8 cellular contexts compared by ENCODE assay signal in the genomic region with DNA sequence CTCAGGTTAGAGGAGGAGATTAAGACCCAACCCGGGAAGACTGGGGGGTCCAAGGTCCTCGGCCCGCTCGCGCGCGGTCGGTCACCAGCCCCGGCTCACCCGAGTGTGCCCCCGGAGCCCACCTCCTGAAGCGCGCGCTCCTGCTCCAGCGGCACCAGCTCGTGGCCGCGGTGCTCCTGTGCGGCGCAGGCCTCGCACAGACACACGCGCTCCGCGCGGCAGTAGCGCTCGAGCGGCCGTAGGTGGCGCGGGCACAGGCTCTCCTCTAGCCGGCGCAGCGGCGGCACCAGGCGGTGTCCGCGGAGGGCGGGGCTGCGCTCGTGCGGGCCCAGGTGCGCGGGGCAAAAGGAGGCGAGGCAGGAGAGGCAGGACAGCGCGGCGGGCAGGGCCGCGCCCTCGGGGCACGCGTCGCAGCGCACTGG. TPM values are rescaled to one million over a fixed set of nuclear protein-coding genes. Genes with fewer than 3 reads are reported as not detected.
DNase-seq lines count a peak whose midpoint lies in the region; ATAC-seq and TF ChIP-seq lines count a peak whose summit lies in the region.

No MANE protein-coding gene starts in this region.

- H3K4me3 Mint-ChIP-seq in natural killer cell treated with Interleukin-12 subunit alpha and Interleukin-12 subunit beta and Interleukin-15 and Interleukin-18, amount 100 ng/mL, for 72 hours = peak overlapping the region; percentile 45

- peaks cover 5 to 14% of the 10 kb centered on the region in 2 donors for H3K27me3 Mint-ChIP-seq in natural killer cell treated with Interleukin-12 subunit alpha and Interleukin-12 subunit beta and Interleukin-15 and Interleukin-18, amount 100 ng/mL, for 72 hours

- no peak overlapping the region for H3K27ac Mint-ChIP-seq in natural killer cell treated with Interleukin-12 subunit alpha and Interleukin-12 subunit beta and Interleukin-15 and Interleukin-18, amount 100 ng/mL, for 72 hours

- H3K27ac ChIP-seq in OCI-LY3 (ENCODE audit: low read length) = peak overlapping the region; percentile 67
- H3K27ac ChIP-seq in temporal lobe (ENCODE audit: low read depth, low read length) = peak overlapping the region; percentile 93

- no peaks in the 10 kb centered on the region for H3K9me3 Mint-ChIP-seq in natural killer cell treated with Interleukin-12 subunit alpha and Interleukin-12 subunit beta and Interleukin-15 and Interleukin-18, amount 100 ng/mL, for 72 hours

- H4K20me1 ChIP-seq in OCI-LY3 (ENCODE audit: insufficient read depth, low read length) = no peaks in the 10 kb centered on the region

- H3K4me2 ChIP-seq in OCI-LY3 (ENCODE audit: low read length) = peak overlapping the region; percentile 88

- H3K79me2 ChIP-seq in OCI-LY3 (ENCODE audit: low read length) = no peaks in the 10 kb centered on the region

- peaks cover 16% of the 10 kb centered on the region for H3K27me3 ChIP-seq in OCI-LY3 (ENCODE audit: low read depth, low read length)

- peaks cover 20% of the 10 kb centered on the region for H3K4me1 ChIP-seq in OCI-LY3 (ENCODE audit: low read length)

- H3K36me3 ChIP-seq in OCI-LY3 (replicated peaks; ENCODE audit: low read depth, low read length) = no peaks in the 10 kb centered on the region

- H3K9ac ChIP-seq in OCI-LY3 (ENCODE audit: low read length) = peak overlapping the region; percentile 87

- H3K9me3 ChIP-seq in OCI-LY3 (ENCODE audit: insufficient read depth, low read length) = no peaks in the 10 kb centered on the region

- ATAC-seq in HG03139 (IDR thresholded peaks at IDR 0.05; ENCODE audit: unreplicated experiment) (peak; percentile 45), HG02938 (IDR thresholded peaks at IDR 0.05; ENCODE audit: unreplicated experiment) (no peak)
- peak; percentile 92 to 94 for ATAC-seq in natural killer cell treated with Interleukin-12 subunit alpha and Interleukin-12 subunit beta and Interleukin-15 and Interleukin-18, amount 100 ng/mL, for 72 hours

- peak overlapping the region; percentile 84 for H2AFZ ChIP-seq in OCI-LY3 (ENCODE audit: low read depth, low read length)

- peak; percentile 33; the same call in 1 of the 2 replicates for TF ChIP-seq CTCF in OCI-LY3 (IDR thresholded peaks at IDR 0.05; ENCODE audit: low read depth, low read length)

- no peaks in the 10 kb centered on the region for H3K36me3 Mint-ChIP-seq in natural killer cell treated with Interleukin-12 subunit alpha and Interleukin-12 subunit beta and Interleukin-15 and Interleukin-18, amount 100 ng/mL, for 72 hours

- H3K4me1 Mint-ChIP-seq in natural killer cell treated with Interleukin-12 subunit alpha and Interleukin-12 subunit beta and Interleukin-15 and Interleukin-18, amount 100 ng/mL, for 72 hours (ENCODE audit: low read depth in 2 of 2) = peaks cover 16 to 17% of the 10 kb centered on the region in 2 donors

- H3K4me3 ChIP-seq in OCI-LY3 (ENCODE audit: low read length) = peak overlapping the region; percentile 92

- DNase-seq in GF-D8 (lab: John Stamatoyannopoulos, UW) (peak; percentile 18), fibroblast of gingiva (ENCODE audit: low read depth) (peak; percentile 60)
- peak; percentile 33 to 63 for DNase-seq in activated T-helper 1 cell treated with anti-CD3 and anti-CD28 coated beads, Interleukin-2, amount 50 U/mL, for 16 hours (ENCODE audit: low read depth in 1 of 2, low spot score in 1 of 2)
- DNase-seq in natural killer cell treated with Interleukin-12 subunit alpha and Interleukin-12 subunit beta and Interleukin-15 and Interleukin-18, amount 100 ng/mL, for 72 hours (ENCODE audit: low spot score) = peak; percentile 72

RNA-seq across cellular contexts. Expression of a gene that starts 0.6 kb away (rescaled TPM):
- total RNA-seq in natural killer cell treated with Interleukin-12 subunit alpha and Interleukin-12 subunit beta and Interleukin-15 and Interleukin-18, amount 100 ng/mL, for 72 hours = 1 to 10 TPM; 1.6 to 2.1 TPM
- 11.1 TPM for total RNA-seq in temporal lobe

RNA-seq across cellular contexts. Expression of a gene that starts 19.0 kb away (rescaled TPM):
- 10 to 100 TPM; 17.2 to 42.1 TPM for total RNA-seq in natural killer cell treated with Interleukin-12 subunit alpha and Interleukin-12 subunit beta and Interleukin-15 and Interleukin-18, amount 100 ng/mL, for 72 hours
- 6.1 TPM for total RNA-seq in temporal lobe

RNA-seq across cellular contexts. Expression of a gene that starts 22.6 kb away (rescaled TPM):
- total RNA-seq in natural killer cell treated with Interleukin-12 subunit alpha and Interleukin-12 subunit beta and Interleukin-15 and Interleukin-18, amount 100 ng/mL, for 72 hours = 100 to 1,000 TPM in 1 of 2 donors, 10 to 100 TPM in 1; 73.8 to 101 TPM
- total RNA-seq in temporal lobe = 38.1 TPM

RNA-seq across cellular contexts. Expression of a gene that starts 26.9 kb away (rescaled TPM):
- total RNA-seq in natural killer cell treated with Interleukin-12 subunit alpha and Interleukin-12 subunit beta and Interleukin-15 and Interleukin-18, amount 100 ng/mL, for 72 hours = 100 to 1,000 TPM; 117 to 174 TPM
- total RNA-seq in temporal lobe = 23.1 TPM

RNA-seq across cellular contexts. Expression of a gene that starts 33.6 kb away (rescaled TPM):
- 100 to 1,000 TPM; 270 to 289 TPM for total RNA-seq in natural killer cell treated with Interleukin-12 subunit alpha and Interleukin-12 subunit beta and Interleukin-15 and Interleukin-18, amount 100 ng/mL, for 72 hours
- 1.2 TPM for total RNA-seq in temporal lobe

Comparison
In these comparisons a context has a peak if more than half of its experiments do, and no peak if none do; other contexts are left out.
1. DNase-seq: peak in every context shown above with its lines; median percentile 72 in natural killer cell treated with Interleukin-12 subunit alpha and Interleukin-12 subunit beta and Interleukin-15 and Interleukin-18, amount 100 ng/mL, for 72 hours; 60 in fibroblast of gingiva; 48 in activated T-helper 1 cell treated with anti-CD3 and anti-CD28 coated beads, Interleukin-2, amount 50 U/mL, for 16 hours; 18 in GF-D8.